In genomic region chr16:79294568-79294967, GRCh38 we compare ENCODE assay signal across 1 cellular context.
TF ChIP-seq lines count a peak whose summit lies in the region.

No MANE protein-coding gene starts in this region.

TF ChIP-seq in GM23338, 12 proteins besides CTCF, POLR2A, EP300 and RAD21 (continued from another document):
- TF ChIP-seq ZNF462 (CRISPR knock-in tag; IDR thresholded peaks at IDR 0.05) (no peak), JUNB (IDR thresholded peaks at IDR 0.05; ENCODE audit: unreplicated experiment) (no peak), STAT1 (IDR thresholded peaks at IDR 0.05; ENCODE audit: unreplicated experiment) (no peak), NANOG (IDR thresholded peaks at IDR 0.05; ENCODE audit: borderline replicate concordance) (no peak)
